14 cellular contexts compared by ENCODE assay signal in genomic region chrX:49175435-49175834, GRCh38.
"Had no signal": no experiment of that assay in that cellular context is flagged by ENCODE, and none has a peak within 500 bp of the region (broad histone marks: within the 10 kb centered on the region; RNA-seq: fewer than 3 reads in every experiment).

No MANE protein-coding gene starts in this region.

- ATAC-seq: effector memory CD8-positive, alpha-beta T cell; stimulated activated naive CD8-positive, alpha-beta T cell treated with anti-CD3 and anti-CD28 coated beads, Interleukin-15, amount 100 ng/mL, for 72 hours; upper lobe of right lung had no signal

- H3K4me3 Mint-ChIP-seq: effector memory CD8-positive, alpha-beta T cell; nephron progenitor cell had no signal

- H3K27ac Mint-ChIP-seq: nephron progenitor cell had no signal

- H3K36me3 ChIP-seq: ovary, upper lobe of right lung had no signal

- H3K9me3 Mint-ChIP-seq: effector memory CD8-positive, alpha-beta T cell; stimulated activated naive CD8-positive, alpha-beta T cell treated with anti-CD3 and anti-CD28 coated beads, Interleukin-15, amount 100 ng/mL, for 72 hours had no signal

- H3K27ac ChIP-seq: ovary, testis, upper lobe of right lung, VCaP had no signal

- H3K4me3 ChIP-seq: adrenal gland, ovary, testis, upper lobe of right lung had no signal

- H3K27me3 ChIP-seq: adrenal gland, ovary, testis, upper lobe of right lung had no signal

- H3K27me3 Mint-ChIP-seq: effector memory CD8-positive, alpha-beta T cell; stimulated activated naive CD8-positive, alpha-beta T cell treated with anti-CD3 and anti-CD28 coated beads, Interleukin-15, amount 100 ng/mL, for 72 hours had no signal

- H3K9me3 ChIP-seq: adrenal gland, ovary, testis, upper lobe of right lung had no signal

- DNase-seq: activated CD4-positive, alpha-beta T cell treated with anti-CD3 and anti-CD28 coated beads for 4 hours; activated naive CD4-positive, alpha-beta T cell treated with anti-CD3 and anti-CD28 coated beads, Interleukin-2, amount 50 U/mL, for 16 hours; activated T-cell treated with anti-CD3 and anti-CD28 coated beads for 4 hours; adrenal gland; central memory CD4-positive, alpha-beta T cell; cortex of kidney; effector memory CD8-positive, alpha-beta T cell; nephron progenitor cell; ovary; stimulated activated CD4-positive, alpha-beta T cell treated with anti-CD3 and anti-CD28 coated beads, Interleukin-2, amount 100 ng/mL, for 48 hours; stimulated activated naive CD8-positive, alpha-beta T cell treated with anti-CD3 and anti-CD28 coated beads, Interleukin-15, amount 100 ng/mL, for 72 hours; testis; upper lobe of right lung had no signal

- H3K4me1 ChIP-seq: testis, upper lobe of right lung had no signal
